ENCODE assay signal across 9 cellular contexts in genomic region chr1:202105571-202106339, GRCh38. TPM values are rescaled to one million over a fixed set of nuclear protein-coding genes. Genes with fewer than 3 reads are reported as not detected.
DNase-seq lines count a peak whose midpoint lies in the region; ATAC-seq and TF ChIP-seq lines count a peak whose summit lies in the region.
"Had no signal": no experiment of that assay in that cellular context is flagged by ENCODE, and none has a peak within 500 bp of the region (broad histone marks: within the 10 kb centered on the region; RNA-seq: fewer than 3 reads in every experiment).

No MANE protein-coding gene starts in this region.

- H3K4me3 ChIP-seq in astrocyte of the spinal cord (ENCODE audit: low read depth, low read length) (no peak overlapping the region), lower lobe of right lung (no peak overlapping the region)

- H3K4me1 ChIP-seq in lower lobe of right lung = peaks cover 12% of the 10 kb centered on the region

- no peaks in the 10 kb centered on the region for H3K36me3 ChIP-seq in lower lobe of right lung

- CTCF ChIA-PET in activated CD4-positive, alpha-beta memory T cell treated with anti-CD3 and anti-CD28 coated beads for 36 hours (lab: Charles Lee) = interaction anchor here (0.6 to 1.1 kb wide), 2 partner anchors 30 to 575 kb away, joined by 3 to 4 read pairs; no protein-coding TSS in a partner anchor
- CTCF ChIA-PET in HEK293T (lab: Yijun Ruan, JAX) = no interaction called here

- TF ChIP-seq CTCF in astrocyte of the spinal cord (IDR thresholded peaks at IDR 0.05; ENCODE audit: low read depth, low read length) (no peak), lower lobe of right lung (IDR thresholded peaks at IDR 0.05) (no peak)

- H3K27me3 ChIP-seq in lower lobe of right lung (ENCODE audit: low read depth) = no peaks in the 10 kb centered on the region

- H3K9me3 ChIP-seq in lower lobe of right lung = no peaks in the 10 kb centered on the region

- in situ Hi-C loops in astrocyte of the spinal cord (cut with HindIII; ENCODE audit: low sequenced_read_pairs) = no loop called here

- H3K27ac Mint-ChIP-seq in activated CD4-positive, alpha-beta memory T cell treated with anti-CD3 and anti-CD28 coated beads for 36 hours = no peak overlapping the region

- DNase-seq in DMS153 treated with DMSO at 0.1 percent for 48 hours (lab: John Stamatoyannopoulos, UW; ENCODE audit: unreplicated experiment) (peak; percentile 84), NCI-H2029 treated with DMSO at 0.1 percent for 48 hours (lab: John Stamatoyannopoulos, UW) (peak; percentile 66), astrocyte of the spinal cord (ENCODE audit: low read depth, low spot score) (peak; percentile 61), lower lobe of right lung (no peak), activated gamma-delta T cell treated with Interleukin-2 at 50 U/mL for 16 hours (no peak), HEK293T (ENCODE audit: extremely low spot score) (no peak), COR-L47 (lab: John Stamatoyannopoulos, UW) (no peak)
- no peak for DNase-seq in activated CD4-positive, alpha-beta memory T cell treated with anti-CD3 and anti-CD28 coated beads for 36 hours

- ATAC-seq in lower lobe of right lung = peak; percentile 42 to 54

- no peaks in the 10 kb centered on the region for H3K36me3 Mint-ChIP-seq in activated CD4-positive, alpha-beta memory T cell treated with anti-CD3 and anti-CD28 coated beads for 36 hours

- intact Hi-C loops in lower lobe of right lung (cut with DNase I) = no loop called here
- intact Hi-C loops in activated CD4-positive, alpha-beta memory T cell treated with anti-CD3 and anti-CD28 coated beads for 36 hours (cut with micrococcal nuclease) = no loop called here

- no peaks in the 10 kb centered on the region for H3K9me3 Mint-ChIP-seq in activated CD4-positive, alpha-beta memory T cell treated with anti-CD3 and anti-CD28 coated beads for 36 hours

- H3K27ac ChIP-seq in lower lobe of right lung = peak overlapping the region; percentile 41

- no peaks in the 10 kb centered on the region for H3K4me1 Mint-ChIP-seq in activated CD4-positive, alpha-beta memory T cell treated with anti-CD3 and anti-CD28 coated beads for 36 hours (ENCODE audit: low read depth)

- H3K4me3 Mint-ChIP-seq in activated CD4-positive, alpha-beta memory T cell treated with anti-CD3 and anti-CD28 coated beads for 36 hours = no peak overlapping the region

- POLR2A ChIA-PET in activated CD4-positive, alpha-beta memory T cell treated with anti-CD3 and anti-CD28 coated beads for 36 hours (lab: Charles Lee) = no interaction called here
- POLR2A ChIA-PET in HEK293T (lab: Yijun Ruan, JAX) = interaction anchor here (0.7 kb wide), 1 partner anchor 71 kb away, joined by 3 read pairs; no protein-coding TSS in a partner anchor

- H3K27me3 Mint-ChIP-seq in activated CD4-positive, alpha-beta memory T cell treated with anti-CD3 and anti-CD28 coated beads for 36 hours = peaks cover 2% of the 10 kb centered on the region

TF ChIP-seq in HEK293T, 16 proteins besides CTCF, POLR2A, EP300 and RAD21:
- TF ChIP-seq NFRKB (IDR thresholded peaks at IDR 0.05) (no peak), LEF1 (IDR thresholded peaks at IDR 0.05; ENCODE audit: borderline replicate concordance) (no peak), FOXK2 (IDR thresholded peaks at IDR 0.05) (no peak), FOXA1 (IDR thresholded peaks at IDR 0.05) (no peak), BHLHE40 (IDR thresholded peaks at IDR 0.05; ENCODE audit: borderline replicate concordance) (no peak), PKNOX1 (IDR thresholded peaks at IDR 0.05) (no peak), L3MBTL2 (conservative IDR thresholded peaks at IDR 0.05) (no peak), FOXM1 (IDR thresholded peaks at IDR 0.05; ENCODE audit: borderline replicate concordance) (no peak), TARDBP (IDR thresholded peaks at IDR 0.05) (no peak), SUZ12 (IDR thresholded peaks at IDR 0.05) (no peak), ZNF384 (IDR thresholded peaks at IDR 0.05) (no peak), HDGF (IDR thresholded peaks at IDR 0.05; ENCODE audit: borderline replicate concordance) (no peak), ARNT (IDR thresholded peaks at IDR 0.05) (no peak), ELF4 (IDR thresholded peaks at IDR 0.05) (no peak)

RNA-seq across cellular contexts. Expression of gene GPR37L1, which starts 17.0 kb away (rescaled TPM):
- 0.06 TPM for total RNA-seq in lower lobe of right lung
- not detected for total RNA-seq in activated CD4-positive, alpha-beta memory T cell treated with anti-CD3 and anti-CD28 coated beads for 36 hours
- total RNA-seq: dermis microvascular lymphatic vessel endothelial cell had no signal

RNA-seq across cellular contexts. Expression of gene ARL8A, which starts 38.8 kb away (rescaled TPM):
- total RNA-seq in lower lobe of right lung = 98.0 TPM
- 10 to 100 TPM; 38.2 to 40.4 TPM for total RNA-seq in activated CD4-positive, alpha-beta memory T cell treated with anti-CD3 and anti-CD28 coated beads for 36 hours

RNA-seq across cellular contexts. Expression of gene PTPN7, which starts 54.6 kb away (rescaled TPM):
- total RNA-seq in lower lobe of right lung = 8.5 TPM
- total RNA-seq in activated CD4-positive, alpha-beta memory T cell treated with anti-CD3 and anti-CD28 coated beads for 36 hours = 100 to 1,000 TPM; 197 to 199 TPM

Comparison
In these comparisons a context has a peak if more than half of its experiments do, and no peak if none do; other contexts are left out.
1. DNase-seq: peak in DMS153 treated with DMSO at 0.1 percent for 48 hours (single experiment), NCI-H2029 treated with DMSO at 0.1 percent for 48 hours (single experiment) and astrocyte of the spinal cord (single experiment); none in lower lobe of right lung (single experiment), activated CD4-positive, alpha-beta memory T cell treated with anti-CD3 and anti-CD28 coated beads for 36 hours (single experiment), activated gamma-delta T cell treated with Interleukin-2 at 50 U/mL for 16 hours (single experiment), HEK293T (single experiment) and COR-L47 (single experiment).
2. RNA of gene PTPN7, which starts 54.6 kb away (total RNA-seq): 197 to 199 TPM in activated CD4-positive, alpha-beta memory T cell treated with anti-CD3 and anti-CD28 coated beads for 36 hours; 8.5 TPM in lower lobe of right lung (single experiment); every median in the first group is over 10 times any median in the second.